Comparison of ENCODE assay signal across 8 cellular contexts in the genomic region with DNA sequence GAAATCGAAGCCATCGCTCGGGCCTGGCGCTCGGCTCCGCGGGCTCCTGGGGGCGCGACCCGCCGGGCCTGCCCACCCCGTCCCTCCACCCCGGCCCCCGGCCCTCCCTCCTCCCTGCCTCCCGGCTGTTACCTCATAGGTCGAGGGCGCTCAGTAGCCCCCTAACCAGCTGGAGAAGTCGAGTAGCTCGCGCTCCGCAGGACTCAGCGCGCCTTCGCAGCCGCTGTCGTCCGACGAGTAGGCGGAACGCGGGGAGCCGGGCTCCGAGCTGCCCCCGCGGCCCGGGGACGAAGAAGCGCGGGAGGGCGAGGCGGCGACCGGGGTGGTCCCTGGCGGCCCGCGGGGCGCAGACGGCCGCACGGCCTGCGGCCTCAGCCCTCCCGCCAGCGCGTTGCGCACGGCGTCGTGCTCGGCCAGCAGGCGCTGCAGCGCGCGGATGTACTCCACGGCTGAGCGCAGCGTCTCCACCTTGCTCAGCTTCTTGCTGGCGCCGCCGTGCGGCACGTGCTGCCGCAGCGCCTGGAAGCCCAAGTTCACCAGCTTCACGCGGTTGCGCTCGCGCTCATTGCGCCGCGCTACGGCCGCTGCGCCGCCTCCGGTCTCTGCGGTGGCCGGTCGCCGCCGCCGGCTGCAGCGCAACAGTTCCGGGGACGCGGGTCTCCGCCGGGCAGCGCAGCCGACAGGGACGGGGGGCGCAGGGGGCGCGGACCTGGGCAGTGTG. TPM values are rescaled to one million over a fixed set of nuclear protein-coding genes. Genes with fewer than 3 reads are reported as not detected.
DNase-seq lines count a peak whose midpoint lies in the region; ATAC-seq and TF ChIP-seq lines count a peak whose summit lies in the region.

No MANE protein-coding gene starts in this region.

- H3K9ac ChIP-seq in endodermal cell (ENCODE audit: extremely low read depth, low read length, poor library complexity, severe bottlenecking) (no peak overlapping the region), mesenchymal stem cell (ENCODE audit: low read length) (no peak overlapping the region)

- no peak overlapping the region for H2AK5ac ChIP-seq in mesenchymal stem cell (ENCODE audit: low read length, severe bottlenecking)

- no peak overlapping the region for H2BK120ac ChIP-seq in mesenchymal stem cell (ENCODE audit: low read depth, low read length)

- TF ChIP-seq CTCF in endodermal cell (conservative IDR thresholded peaks at IDR 0.05) (peak; percentile 45), thyroid gland (IDR thresholded peaks at IDR 0.05) (peak in 1 of 6 experiments; percentile 31)

- peak; percentile 73 for DNase-seq in activated CD4-positive, alpha-beta T cell treated with anti-CD3 and anti-CD28 coated beads for 36 hours
- no peak for DNase-seq in activated CD4-positive, alpha-beta T cell treated with anti-CD3 and anti-CD28 coated beads for 1 hour
- peak; percentile 57 for DNase-seq in activated CD4-positive, CD25-positive, alpha-beta regulatory T cell treated with anti-CD3 and anti-CD28 coated beads, Interleukin-2, amount 50 U/mL, for 72 hours
- DNase-seq in endodermal cell (peak; percentile 89), mesenchymal stem cell (peak; percentile 26), thyroid gland (peak; percentile 68), HCEC 1CT (no peak)

- WGBS in endodermal cell (ENCODE audit: insufficient coverage in 1 of 2, insufficient read length in 1 of 2), 2 experiments = 0 to 5% methylated on average over 10 to 102 of the region's 104 CpGs
- WGBS in mesenchymal stem cell = 7% methylated on average over 69 of the region's 104 CpGs
- WGBS in thyroid gland, 2 donors = 10% methylated on average over 12 of the region's 104 CpGs; no CpG with 5 or more reads in 1 of the 2 donors

- no peak overlapping the region for H4K8ac ChIP-seq in mesenchymal stem cell (ENCODE audit: low read length)

- H3K9me3 ChIP-seq in endodermal cell (ENCODE audit: control insufficient read depth, low read length) (no peaks in the 10 kb centered on the region), mesenchymal stem cell (ENCODE audit: control insufficient read depth, low read length) (no peaks in the 10 kb centered on the region), thyroid gland (no peaks in the 10 kb centered on the region)

- H3K4me3 ChIP-seq in endodermal cell (ENCODE audit: low read length) (peak overlapping the region; percentile 60), mesenchymal stem cell (ENCODE audit: insufficient read depth in 1 of 2, low read depth in 1 of 2, low read length in 2 of 2) (peak overlapping the region in 1 of 2 experiments; percentile 10), thyroid gland (replicated peaks in 1 of 3) (peak overlapping the region in 1 of 3 donors; percentile 54)

- H3K23ac ChIP-seq in mesenchymal stem cell (ENCODE audit: low read length in 2 of 2) = peak overlapping the region in 1 of 2 experiments; percentile 55

- H3K27ac Mint-ChIP-seq in activated CD4-positive, alpha-beta T cell treated with anti-CD3 and anti-CD28 coated beads for 36 hours = no peak overlapping the region
- H3K27ac Mint-ChIP-seq in endodermal cell = no peak overlapping the region

- no peaks in the 10 kb centered on the region for H3K36me3 Mint-ChIP-seq in activated CD4-positive, alpha-beta T cell treated with anti-CD3 and anti-CD28 coated beads for 36 hours (ENCODE audit: low read depth)
- H3K36me3 Mint-ChIP-seq in endodermal cell (ENCODE audit: low read depth) = no peaks in the 10 kb centered on the region

- intact Hi-C loops in activated CD4-positive, alpha-beta T cell treated with anti-CD3 and anti-CD28 coated beads for 36 hours (cut with DNase I, micrococcal nuclease) = loop anchor here in 1 of 2 experiments (1.0 to 5.0 kb wide), 7 partner anchors 33 to 721 kb away; a partner anchor contains a TSS
- intact Hi-C loops in thyroid gland (cut with DNase I) = no loop called here

- CTCF ChIA-PET in activated CD4-positive, alpha-beta T cell treated with anti-CD3 and anti-CD28 coated beads for 36 hours (lab: Charles Lee) = interaction anchor here (0.8 kb wide), 1 partner anchor 20 kb away, joined by 3 read pairs; no protein-coding TSS in a partner anchor

- no peaks in the 10 kb centered on the region for H3K9me3 Mint-ChIP-seq in activated CD4-positive, alpha-beta T cell treated with anti-CD3 and anti-CD28 coated beads for 36 hours (ENCODE audit: low read depth)
- peaks cover 4% of the 10 kb centered on the region for H3K9me3 Mint-ChIP-seq in endodermal cell

- ATAC-seq in activated CD4-positive, alpha-beta T cell treated with anti-CD3 and anti-CD28 coated beads for 36 hours = peak; percentile 20
- ATAC-seq in GM19351 (IDR thresholded peaks at IDR 0.05; ENCODE audit: unreplicated experiment) = no peak

- H3K27me3 Mint-ChIP-seq in activated CD4-positive, alpha-beta T cell treated with anti-CD3 and anti-CD28 coated beads for 36 hours = peaks cover 29% of the 10 kb centered on the region
- H3K27me3 Mint-ChIP-seq in endodermal cell (ENCODE audit: insufficient read depth) = peaks cover 92% of the 10 kb centered on the region

- H2AFZ ChIP-seq in mesenchymal stem cell (ENCODE audit: low read depth, low read length) = no peak overlapping the region

- no peak overlapping the region for H2BK5ac ChIP-seq in mesenchymal stem cell (ENCODE audit: low read depth, low read length, poor library complexity, severe bottlenecking)

- no peak overlapping the region for H4K91ac ChIP-seq in mesenchymal stem cell (ENCODE audit: low read length)

- no peaks in the 10 kb centered on the region for H3K79me1 ChIP-seq in mesenchymal stem cell (replicated peaks; ENCODE audit: low read length, poor library complexity, severe bottlenecking)

- POLR2A ChIA-PET in activated CD4-positive, alpha-beta T cell treated with anti-CD3 and anti-CD28 coated beads for 36 hours (lab: Charles Lee) = interaction anchor here (0.8 kb wide), 1 partner anchor 192 kb away, joined by 3 read pairs; no protein-coding TSS in a partner anchor

- H3K27me3 ChIP-seq in endodermal cell (ENCODE audit: control insufficient read depth, insufficient read depth, low read length, poor library complexity, severe bottlenecking) (peaks cover 100% of the 10 kb centered on the region), mesenchymal stem cell (ENCODE audit: control insufficient read depth in 1 of 2, insufficient read depth in 1 of 2, low read length in 2 of 2) (peaks cover 70 to 83% of the 10 kb centered on the region in 2 experiments), thyroid gland (no peaks in the 10 kb centered on the region)

- H3K18ac ChIP-seq in mesenchymal stem cell (ENCODE audit: low read depth in 1 of 2, low read length in 2 of 2) = no peak overlapping the region

- H3K27ac ChIP-seq in endodermal cell (ENCODE audit: low read depth, low read length) (no peak overlapping the region), mesenchymal stem cell (ENCODE audit: low read length, poor library complexity, severe bottlenecking) (no peak overlapping the region), thyroid gland (peak overlapping the region in 1 of 3 donors; percentile 46)

- peak overlapping the region; percentile 52 for H3K4me3 Mint-ChIP-seq in activated CD4-positive, alpha-beta T cell treated with anti-CD3 and anti-CD28 coated beads for 36 hours
- H3K4me3 Mint-ChIP-seq in endodermal cell = peak overlapping the region; percentile 36

- H3K4ac ChIP-seq in mesenchymal stem cell (ENCODE audit: low read depth in 1 of 2, low read length in 2 of 2) = no peak overlapping the region

- H3K4me1 Mint-ChIP-seq in activated CD4-positive, alpha-beta T cell treated with anti-CD3 and anti-CD28 coated beads for 36 hours = peaks cover 22% of the 10 kb centered on the region
- H3K4me1 Mint-ChIP-seq in endodermal cell = no peaks in the 10 kb centered on the region

- H2BK15ac ChIP-seq in mesenchymal stem cell (ENCODE audit: low read depth, poor library complexity, severe bottlenecking) = no peak overlapping the region

- no peaks in the 10 kb centered on the region for H3K4me1 ChIP-seq in endodermal cell (ENCODE audit: control insufficient read depth, insufficient read depth, low read length)
- peaks cover 11% of the 10 kb centered on the region for H3K4me1 ChIP-seq in mesenchymal stem cell (ENCODE audit: control insufficient read depth, insufficient read depth, low read depth, low read length)
- H3K4me1 ChIP-seq in thyroid gland = peaks cover 7 to 40% of the 10 kb centered on the region in 2 donors

- peak in 1 of 2 donors; percentile 16 for TF ChIP-seq POLR2A in thyroid gland (IDR thresholded peaks at IDR 0.05)

- H3K4me2 ChIP-seq in mesenchymal stem cell (ENCODE audit: low read length, poor library complexity, severe bottlenecking) = no peak overlapping the region

- no peak overlapping the region for H2BK12ac ChIP-seq in mesenchymal stem cell (ENCODE audit: low read length in 2 of 2)

- no peaks in the 10 kb centered on the region for H3K36me3 ChIP-seq in endodermal cell (ENCODE audit: control insufficient read depth, insufficient read depth, low read length)
- H3K36me3 ChIP-seq in mesenchymal stem cell (ENCODE audit: control insufficient read depth in 1 of 2, insufficient read depth in 2 of 2, low read depth in 1 of 2, low read length in 2 of 2) = peaks cover 0 to 7% of the 10 kb centered on the region in 2 experiments
- no peaks in the 10 kb centered on the region for H3K36me3 ChIP-seq in thyroid gland

- no peak overlapping the region for H3K14ac ChIP-seq in mesenchymal stem cell (ENCODE audit: low read length in 2 of 2)

RNA-seq across cellular contexts. Expression of a gene that starts 0.6 kb away (rescaled TPM):
- 1 to 10 TPM; 2.0 to 2.7 TPM for total RNA-seq in activated CD4-positive, alpha-beta T cell treated with anti-CD3 and anti-CD28 coated beads for 36 hours
- not detected for total RNA-seq in endodermal cell
- polyA plus RNA-seq in endodermal cell (2013, experiment 1 of 2) = 1.2 TPM
- 1.1 TPM for polyA plus RNA-seq in endodermal cell (2013, experiment 2 of 2)
- not detected for polyA plus RNA-seq in mesenchymal stem cell (2013, experiment 1 of 2)
- polyA plus RNA-seq in mesenchymal stem cell (2013, experiment 2 of 2) = not detected
- total RNA-seq in thyroid gland = 1 to 10 TPM in 1 of 4 donors, under 1 TPM in 3; 0.46 to 2.9 (median 0.66) TPM

RNA-seq across cellular contexts. Expression of a gene that starts 32.0 kb away (rescaled TPM):
- total RNA-seq in activated CD4-positive, alpha-beta T cell treated with anti-CD3 and anti-CD28 coated beads for 36 hours = 1 to 10 TPM; 6.7 to 8.3 TPM
- total RNA-seq in endodermal cell (under 1 TPM in 1 of 2 donors, not detected in 1; 0.20 TPM), thyroid gland (under 1 TPM; 0.15 to 0.67 (median 0.45) TPM)
- polyA plus RNA-seq in endodermal cell (2013, experiment 1 of 2) = not detected
- polyA plus RNA-seq in endodermal cell (2013, experiment 2 of 2) = not detected
- polyA plus RNA-seq in mesenchymal stem cell (2013, experiment 1 of 2) = not detected
- polyA plus RNA-seq in mesenchymal stem cell (2013, experiment 2 of 2) = not detected

RNA-seq across cellular contexts. Expression of a gene that starts 32.1 kb away (rescaled TPM):
- total RNA-seq in activated CD4-positive, alpha-beta T cell treated with anti-CD3 and anti-CD28 coated beads for 36 hours = 1 to 10 TPM; 6.0 to 7.6 TPM
- total RNA-seq in endodermal cell = not detected
- not detected for polyA plus RNA-seq in endodermal cell (2013, experiment 1 of 2)
- 0.70 TPM for polyA plus RNA-seq in endodermal cell (2013, experiment 2 of 2)
- polyA plus RNA-seq in mesenchymal stem cell (2013, experiment 1 of 2) = 0.15 TPM
- 0.08 TPM for polyA plus RNA-seq in mesenchymal stem cell (2013, experiment 2 of 2)
- under 1 TPM in 2 of 4 donors, not detected in 2; 0.33 to 0.45 TPM for total RNA-seq in thyroid gland

Comparison
In these comparisons a context has a peak if more than half of its experiments do, and no peak if none do; other contexts are left out.
1. DNase-seq: peak in activated CD4-positive, alpha-beta T cell treated with anti-CD3 and anti-CD28 coated beads for 36 hours (single experiment), activated CD4-positive, CD25-positive, alpha-beta regulatory T cell treated with anti-CD3 and anti-CD28 coated beads, Interleukin-2, amount 50 U/mL, for 72 hours (single experiment), endodermal cell (single experiment), mesenchymal stem cell (single experiment) and thyroid gland (2 of 2); none in activated CD4-positive, alpha-beta T cell treated with anti-CD3 and anti-CD28 coated beads for 1 hour (single experiment) and HCEC 1CT (single experiment).
2. RNA of a gene that starts 32.0 kb away (total RNA-seq): 6.7 to 8.3 TPM in activated CD4-positive, alpha-beta T cell treated with anti-CD3 and anti-CD28 coated beads for 36 hours; 0.15 to 0.67 TPM in thyroid gland and 0.20 TPM in endodermal cell; every median in the first group is over 4 times any median in the second.
3. RNA of a gene that starts 32.1 kb away (total RNA-seq): 6.0 to 7.6 TPM in activated CD4-positive, alpha-beta T cell treated with anti-CD3 and anti-CD28 coated beads for 36 hours; 0.33 to 0.45 TPM in thyroid gland and not detected in endodermal cell; every median in the first group is over 4 times any median in the second.